ENCODE assay signal across 1 cellular context in the genomic region with DNA sequence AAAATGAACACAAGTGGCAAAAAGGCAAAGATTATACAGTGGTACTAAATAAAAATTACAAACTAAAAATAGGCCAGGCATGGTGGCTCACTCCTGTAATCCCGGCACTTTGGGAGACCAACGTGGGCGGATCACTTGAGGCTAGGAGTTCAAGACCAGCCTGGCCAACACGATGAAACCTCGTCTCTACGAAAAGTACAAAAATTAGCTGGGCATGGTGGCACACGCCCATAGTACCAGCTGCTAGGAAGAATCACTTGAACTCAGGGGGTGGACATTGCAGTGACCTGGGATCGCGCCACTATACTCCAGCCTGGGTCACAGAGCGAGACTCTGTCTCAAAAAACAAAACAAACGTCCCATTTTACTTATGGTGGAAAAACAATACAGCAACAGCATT.
TF ChIP-seq lines count a peak whose summit lies in the region.

No MANE protein-coding gene starts in this region.

TF ChIP-seq in K562, 482 proteins besides CTCF, POLR2A, EP300 and RAD21 (continued from another document):
- TF ChIP-seq, protein P1, sequence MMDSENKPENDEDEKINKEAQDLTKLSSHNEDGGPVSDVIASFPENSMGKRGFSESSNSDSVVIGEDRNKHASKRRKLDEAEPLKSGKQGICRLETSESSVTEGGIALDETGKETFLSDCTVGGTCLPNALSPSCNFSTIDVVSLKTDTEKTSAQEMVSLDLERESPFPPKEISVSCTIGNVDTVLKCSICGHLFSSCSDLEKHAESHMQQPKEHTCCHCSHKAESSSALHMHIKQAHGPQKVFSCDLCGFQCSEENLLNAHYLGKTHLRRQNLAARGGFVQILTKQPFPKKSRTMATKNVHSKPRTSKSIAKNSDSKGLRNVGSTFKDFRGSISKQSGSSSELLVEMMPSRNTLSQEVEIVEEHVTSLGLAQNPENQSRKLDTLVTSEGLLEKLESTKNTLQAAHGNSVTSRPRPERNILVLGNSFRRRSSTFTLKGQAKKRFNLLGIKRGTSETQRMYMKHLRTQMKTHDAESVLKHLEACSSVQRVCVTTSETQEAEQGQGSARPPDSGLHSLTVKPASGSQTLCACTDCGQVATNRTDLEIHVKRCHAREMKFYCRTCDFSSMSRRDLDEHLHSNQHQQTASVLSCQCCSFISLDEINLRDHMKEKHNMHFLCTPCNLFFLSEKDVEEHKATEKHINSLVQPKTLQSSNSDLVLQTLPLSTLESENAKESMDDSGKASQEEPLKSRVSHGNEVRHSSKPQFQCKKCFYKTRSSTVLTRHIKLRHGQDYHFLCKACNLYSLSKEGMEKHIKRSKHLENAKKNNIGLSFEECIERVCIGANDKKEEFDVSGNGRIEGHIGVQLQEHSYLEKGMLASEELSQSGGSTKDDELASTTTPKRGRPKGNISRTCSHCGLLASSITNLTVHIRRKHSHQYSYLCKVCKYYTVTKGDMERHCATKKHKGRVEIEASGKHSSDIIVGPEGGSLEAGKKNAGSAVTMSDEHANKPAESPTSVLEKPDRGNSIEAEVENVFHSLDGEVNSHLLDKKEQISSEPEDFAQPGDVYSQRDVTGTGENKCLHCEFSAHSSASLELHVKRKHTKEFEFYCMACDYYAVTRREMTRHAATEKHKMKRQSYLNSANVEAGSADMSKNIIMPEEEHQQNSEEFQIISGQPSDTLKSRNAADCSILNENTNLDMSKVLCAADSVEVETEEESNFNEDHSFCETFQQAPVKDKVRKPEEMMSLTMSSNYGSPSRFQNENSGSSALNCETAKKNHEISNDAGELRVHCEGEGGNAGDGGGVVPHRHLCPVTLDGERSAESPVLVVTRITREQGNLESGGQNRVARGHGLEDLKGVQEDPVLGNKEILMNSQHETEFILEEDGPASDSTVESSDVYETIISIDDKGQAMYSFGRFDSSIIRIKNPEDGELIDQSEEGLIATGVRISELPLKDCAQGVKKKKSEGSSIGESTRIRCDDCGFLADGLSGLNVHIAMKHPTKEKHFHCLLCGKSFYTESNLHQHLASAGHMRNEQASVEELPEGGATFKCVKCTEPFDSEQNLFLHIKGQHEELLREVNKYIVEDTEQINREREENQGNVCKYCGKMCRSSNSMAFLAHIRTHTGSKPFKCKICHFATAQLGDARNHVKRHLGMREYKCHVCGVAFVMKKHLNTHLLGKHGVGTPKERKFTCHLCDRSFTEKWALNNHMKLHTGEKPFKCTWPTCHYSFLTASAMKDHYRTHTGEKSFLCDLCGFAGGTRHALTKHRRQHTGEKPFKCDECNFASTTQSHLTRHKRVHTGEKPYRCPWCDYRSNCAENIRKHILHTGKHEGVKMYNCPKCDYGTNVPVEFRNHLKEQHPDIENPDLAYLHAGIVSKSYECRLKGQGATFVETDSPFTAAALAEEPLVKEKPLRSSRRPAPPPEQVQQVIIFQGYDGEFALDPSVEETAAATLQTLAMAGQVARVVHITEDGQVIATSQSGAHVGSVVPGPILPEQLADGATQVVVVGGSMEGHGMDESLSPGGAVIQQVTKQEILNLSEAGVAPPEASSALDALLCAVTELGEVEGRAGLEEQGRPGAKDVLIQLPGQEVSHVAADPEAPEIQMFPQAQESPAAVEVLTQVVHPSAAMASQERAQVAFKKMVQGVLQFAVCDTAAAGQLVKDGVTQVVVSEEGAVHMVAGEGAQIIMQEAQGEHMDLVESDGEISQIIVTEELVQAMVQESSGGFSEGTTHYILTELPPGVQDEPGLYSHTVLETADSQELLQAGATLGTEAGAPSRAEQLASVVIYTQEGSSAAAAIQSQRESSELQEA (IDR thresholded peaks at IDR 0.05; ENCODE audit: low read depth), result no peak
- TF ChIP-seq IRF2 (CRISPR knock-in tag; IDR thresholded peaks at IDR 0.05) (0 out of 2 replicates have a peak, but pooled peaks have one; percentile 60), SETDB1 (IDR thresholded peaks at IDR 0.05; ENCODE audit: low read length) (no peak), BRD9 (IDR thresholded peaks at IDR 0.05; ENCODE audit: low read depth, partially characterized antibody) (no peak), ZNF830 (CRISPR knock-in tag; IDR thresholded peaks at IDR 0.05) (0 out of 2 replicates have a peak, but pooled peaks have one; percentile 16), PHB (CRISPR knock-in tag; IDR thresholded peaks at IDR 0.05) (peak; percentile 56; the same call in 1 of the 2 replicates), PML (IDR thresholded peaks at IDR 0.05; ENCODE audit: low read length) (no peak), C11orf30 (IDR thresholded peaks at IDR 0.05; ENCODE audit: low read depth) (no peak), ZFPM2 (CRISPR knock-in tag; IDR thresholded peaks at IDR 0.05) (no peak), FOXA1 (IDR thresholded peaks at IDR 0.05; ENCODE audit: borderline replicate concordance) (no peak), HMG20A (CRISPR knock-in tag; conservative IDR thresholded peaks at IDR 0.05) (no peak), FIP1L1 (IDR thresholded peaks at IDR 0.05; ENCODE audit: low read depth, low read length, poor library complexity, severe bottlenecking) (no peak), TEAD2 (tag; IDR thresholded peaks at IDR 0.05) (no peak), EGR1 (conservative IDR thresholded peaks at IDR 0.05) (no peak), RBM14 (IDR thresholded peaks at IDR 0.05; ENCODE audit: borderline replicate concordance, insufficient read depth, low read depth, low read length) (no peak), ZNF354B (CRISPR knock-in tag; IDR thresholded peaks at IDR 0.05) (no peak), RUNX1 (IDR thresholded peaks at IDR 0.05; ENCODE audit: low read depth) (no peak), KHSRP (IDR thresholded peaks at IDR 0.05) (no peak), ZNF282 (CRISPR knock-in tag; IDR thresholded peaks at IDR 0.05) (0 out of 2 replicates have a peak, but pooled peaks have one; percentile 57), MIER1 (IDR thresholded peaks at IDR 0.05; ENCODE audit: low read depth) (no peak), TRIM28 (IDR thresholded peaks at IDR 0.05) (no peak), PHF8 (IDR thresholded peaks at IDR 0.05; ENCODE audit: borderline replicate concordance, low read length) (no peak)
- TF ChIP-seq, protein P2, sequence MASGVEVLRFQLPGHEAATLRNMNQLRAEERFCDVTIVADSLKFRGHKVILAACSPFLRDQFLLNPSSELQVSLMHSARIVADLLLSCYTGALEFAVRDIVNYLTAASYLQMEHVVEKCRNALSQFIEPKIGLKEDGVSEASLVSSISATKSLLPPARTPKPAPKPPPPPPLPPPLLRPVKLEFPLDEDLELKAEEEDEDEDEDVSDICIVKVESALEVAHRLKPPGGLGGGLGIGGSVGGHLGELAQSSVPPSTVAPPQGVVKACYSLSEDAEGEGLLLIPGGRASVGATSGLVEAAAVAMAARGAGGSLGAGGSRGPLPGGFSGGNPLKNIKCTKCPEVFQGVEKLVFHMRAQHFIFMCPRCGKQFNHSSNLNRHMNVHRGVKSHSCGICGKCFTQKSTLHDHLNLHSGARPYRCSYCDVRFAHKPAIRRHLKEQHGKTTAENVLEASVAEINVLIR (CRISPR knock-in tag; IDR thresholded peaks at IDR 0.05), result no peak
- TF ChIP-seq, protein P3, sequence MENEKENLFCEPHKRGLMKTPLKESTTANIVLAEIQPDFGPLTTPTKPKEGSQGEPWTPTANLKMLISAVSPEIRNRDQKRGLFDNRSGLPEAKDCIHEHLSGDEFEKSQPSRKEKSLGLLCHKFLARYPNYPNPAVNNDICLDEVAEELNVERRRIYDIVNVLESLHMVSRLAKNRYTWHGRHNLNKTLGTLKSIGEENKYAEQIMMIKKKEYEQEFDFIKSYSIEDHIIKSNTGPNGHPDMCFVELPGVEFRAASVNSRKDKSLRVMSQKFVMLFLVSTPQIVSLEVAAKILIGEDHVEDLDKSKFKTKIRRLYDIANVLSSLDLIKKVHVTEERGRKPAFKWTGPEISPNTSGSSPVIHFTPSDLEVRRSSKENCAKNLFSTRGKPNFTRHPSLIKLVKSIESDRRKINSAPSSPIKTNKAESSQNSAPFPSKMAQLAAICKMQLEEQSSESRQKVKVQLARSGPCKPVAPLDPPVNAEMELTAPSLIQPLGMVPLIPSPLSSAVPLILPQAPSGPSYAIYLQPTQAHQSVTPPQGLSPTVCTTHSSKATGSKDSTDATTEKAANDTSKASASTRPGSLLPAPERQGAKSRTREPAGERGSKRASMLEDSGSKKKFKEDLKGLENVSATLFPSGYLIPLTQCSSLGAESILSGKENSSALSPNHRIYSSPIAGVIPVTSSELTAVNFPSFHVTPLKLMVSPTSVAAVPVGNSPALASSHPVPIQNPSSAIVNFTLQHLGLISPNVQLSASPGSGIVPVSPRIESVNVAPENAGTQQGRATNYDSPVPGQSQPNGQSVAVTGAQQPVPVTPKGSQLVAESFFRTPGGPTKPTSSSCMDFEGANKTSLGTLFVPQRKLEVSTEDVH (IDR thresholded peaks at IDR 0.05; ENCODE audit: low read depth, partially characterized antibody), result no peak
- TF ChIP-seq, protein P4, sequence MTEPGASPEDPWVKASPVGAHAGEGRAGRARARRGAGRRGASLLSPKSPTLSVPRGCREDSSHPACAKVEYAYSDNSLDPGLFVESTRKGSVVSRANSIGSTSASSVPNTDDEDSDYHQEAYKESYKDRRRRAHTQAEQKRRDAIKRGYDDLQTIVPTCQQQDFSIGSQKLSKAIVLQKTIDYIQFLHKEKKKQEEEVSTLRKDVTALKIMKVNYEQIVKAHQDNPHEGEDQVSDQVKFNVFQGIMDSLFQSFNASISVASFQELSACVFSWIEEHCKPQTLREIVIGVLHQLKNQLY (CRISPR knock-in tag; conservative IDR thresholded peaks at IDR 0.05), result no peak
- TF ChIP-seq, protein P5, sequence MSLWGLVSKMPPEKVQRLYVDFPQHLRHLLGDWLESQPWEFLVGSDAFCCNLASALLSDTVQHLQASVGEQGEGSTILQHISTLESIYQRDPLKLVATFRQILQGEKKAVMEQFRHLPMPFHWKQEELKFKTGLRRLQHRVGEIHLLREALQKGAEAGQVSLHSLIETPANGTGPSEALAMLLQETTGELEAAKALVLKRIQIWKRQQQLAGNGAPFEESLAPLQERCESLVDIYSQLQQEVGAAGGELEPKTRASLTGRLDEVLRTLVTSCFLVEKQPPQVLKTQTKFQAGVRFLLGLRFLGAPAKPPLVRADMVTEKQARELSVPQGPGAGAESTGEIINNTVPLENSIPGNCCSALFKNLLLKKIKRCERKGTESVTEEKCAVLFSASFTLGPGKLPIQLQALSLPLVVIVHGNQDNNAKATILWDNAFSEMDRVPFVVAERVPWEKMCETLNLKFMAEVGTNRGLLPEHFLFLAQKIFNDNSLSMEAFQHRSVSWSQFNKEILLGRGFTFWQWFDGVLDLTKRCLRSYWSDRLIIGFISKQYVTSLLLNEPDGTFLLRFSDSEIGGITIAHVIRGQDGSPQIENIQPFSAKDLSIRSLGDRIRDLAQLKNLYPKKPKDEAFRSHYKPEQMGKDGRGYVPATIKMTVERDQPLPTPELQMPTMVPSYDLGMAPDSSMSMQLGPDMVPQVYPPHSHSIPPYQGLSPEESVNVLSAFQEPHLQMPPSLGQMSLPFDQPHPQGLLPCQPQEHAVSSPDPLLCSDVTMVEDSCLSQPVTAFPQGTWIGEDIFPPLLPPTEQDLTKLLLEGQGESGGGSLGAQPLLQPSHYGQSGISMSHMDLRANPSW (CRISPR knock-in tag; IDR thresholded peaks at IDR 0.05), result 0 out of 2 replicates have a peak, but pooled peaks have one; percentile 35
- TF ChIP-seq, protein P6, sequence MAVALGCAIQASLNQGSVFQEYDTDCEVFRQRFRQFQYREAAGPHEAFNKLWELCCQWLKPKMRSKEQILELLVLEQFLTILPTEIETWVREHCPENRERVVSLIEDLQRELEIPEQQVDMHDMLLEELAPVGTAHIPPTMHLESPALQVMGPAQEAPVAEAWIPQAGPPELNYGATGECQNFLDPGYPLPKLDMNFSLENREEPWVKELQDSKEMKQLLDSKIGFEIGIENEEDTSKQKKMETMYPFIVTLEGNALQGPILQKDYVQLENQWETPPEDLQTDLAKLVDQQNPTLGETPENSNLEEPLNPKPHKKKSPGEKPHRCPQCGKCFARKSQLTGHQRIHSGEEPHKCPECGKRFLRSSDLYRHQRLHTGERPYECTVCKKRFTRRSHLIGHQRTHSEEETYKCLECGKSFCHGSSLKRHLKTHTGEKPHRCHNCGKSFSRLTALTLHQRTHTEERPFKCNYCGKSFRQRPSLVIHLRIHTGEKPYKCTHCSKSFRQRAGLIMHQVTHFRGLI (CRISPR knock-in tag; IDR thresholded peaks at IDR 0.05), result no peak
- TF ChIP-seq, protein P7, sequence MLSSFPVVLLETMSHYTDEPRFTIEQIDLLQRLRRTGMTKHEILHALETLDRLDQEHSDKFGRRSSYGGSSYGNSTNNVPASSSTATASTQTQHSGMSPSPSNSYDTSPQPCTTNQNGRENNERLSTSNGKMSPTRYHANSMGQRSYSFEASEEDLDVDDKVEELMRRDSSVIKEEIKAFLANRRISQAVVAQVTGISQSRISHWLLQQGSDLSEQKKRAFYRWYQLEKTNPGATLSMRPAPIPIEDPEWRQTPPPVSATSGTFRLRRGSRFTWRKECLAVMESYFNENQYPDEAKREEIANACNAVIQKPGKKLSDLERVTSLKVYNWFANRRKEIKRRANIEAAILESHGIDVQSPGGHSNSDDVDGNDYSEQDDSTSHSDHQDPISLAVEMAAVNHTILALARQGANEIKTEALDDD (IDR thresholded peaks at IDR 0.05), result no peak
TF ChIP-seq in K562: peak in this region for 5.
